In genomic region chr1:1322952-1323351, GRCh38 we compare ENCODE assay signal across 1 cellular context.
TF ChIP-seq lines count a peak whose summit lies in the region.

No MANE protein-coding gene starts in this region.

TF ChIP-seq in HCT116, 20 proteins besides CTCF, POLR2A, EP300 and RAD21:
- TF ChIP-seq CBX3 (IDR thresholded peaks at IDR 0.05; ENCODE audit: low read depth) = no peak
- TF ChIP-seq ZNF274 (IDR thresholded peaks at IDR 0.05; ENCODE audit: low read depth, low read length) = no peak
